In the genomic region with DNA sequence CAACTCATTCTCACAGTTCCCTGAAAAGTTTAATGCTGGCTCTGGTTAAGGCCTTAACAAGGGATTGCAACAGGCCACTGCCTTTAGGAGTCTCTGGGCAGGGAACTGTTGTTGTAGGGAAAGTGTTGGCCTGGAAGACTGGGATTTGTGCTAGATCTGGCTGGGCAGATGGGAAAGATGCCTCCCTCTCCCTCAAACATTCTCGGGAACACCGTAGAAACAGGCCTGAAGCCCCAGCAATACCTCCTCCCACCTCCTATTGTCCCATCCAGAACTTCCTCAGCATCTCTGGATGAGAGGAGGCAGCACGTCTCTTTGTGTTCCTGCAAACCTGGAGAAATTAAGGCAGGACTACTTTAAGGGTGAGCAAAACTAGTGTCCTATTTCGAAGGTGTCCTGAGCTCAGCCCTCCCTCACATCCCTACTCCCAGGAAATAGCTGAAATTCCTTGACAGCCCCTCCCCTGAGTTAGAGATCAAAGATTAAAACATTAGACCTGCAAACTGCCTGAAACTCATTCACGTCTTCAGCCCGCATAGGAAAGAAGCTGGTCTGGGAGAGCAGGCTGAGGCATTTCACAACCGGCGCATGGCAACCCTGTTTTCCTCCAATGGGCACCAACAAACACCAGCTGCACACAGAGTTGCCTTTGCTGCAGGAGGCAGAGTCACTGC, we compare ENCODE assay signal across 1 cellular context.
TF ChIP-seq lines count a peak whose summit lies in the region.

No MANE protein-coding gene starts in this region.

TF ChIP-seq in HEK293T, 16 proteins besides CTCF, POLR2A, EP300 and RAD21 (continued from another document):
- TF ChIP-seq, protein P1, sequence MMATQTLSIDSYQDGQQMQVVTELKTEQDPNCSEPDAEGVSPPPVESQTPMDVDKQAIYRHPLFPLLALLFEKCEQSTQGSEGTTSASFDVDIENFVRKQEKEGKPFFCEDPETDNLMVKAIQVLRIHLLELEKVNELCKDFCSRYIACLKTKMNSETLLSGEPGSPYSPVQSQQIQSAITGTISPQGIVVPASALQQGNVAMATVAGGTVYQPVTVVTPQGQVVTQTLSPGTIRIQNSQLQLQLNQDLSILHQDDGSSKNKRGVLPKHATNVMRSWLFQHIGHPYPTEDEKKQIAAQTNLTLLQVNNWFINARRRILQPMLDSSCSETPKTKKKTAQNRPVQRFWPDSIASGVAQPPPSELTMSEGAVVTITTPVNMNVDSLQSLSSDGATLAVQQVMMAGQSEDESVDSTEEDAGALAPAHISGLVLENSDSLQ (IDR thresholded peaks at IDR 0.05): no peak
- TF ChIP-seq CTBP1 (IDR thresholded peaks at IDR 0.05; ENCODE audit: borderline replicate concordance) (no peak), ZNF384 (IDR thresholded peaks at IDR 0.05) (no peak)
